1 cellular context compared by ENCODE assay signal in genomic region chr5:115607935-115608334, GRCh38.
TF ChIP-seq lines count a peak whose summit lies in the region.

No MANE protein-coding gene starts in this region.

TF ChIP-seq in GM23338, 12 proteins besides CTCF, POLR2A, EP300 and RAD21 (continued from another document):
- TF ChIP-seq ZNF114 (CRISPR knock-in tag; IDR thresholded peaks at IDR 0.05), result no peak
- TF ChIP-seq POLR2AphosphoS5 (IDR thresholded peaks at IDR 0.05; ENCODE audit: low read depth), result no peak
